Comparison of ENCODE assay signal across 5 cellular contexts in the genomic region with DNA sequence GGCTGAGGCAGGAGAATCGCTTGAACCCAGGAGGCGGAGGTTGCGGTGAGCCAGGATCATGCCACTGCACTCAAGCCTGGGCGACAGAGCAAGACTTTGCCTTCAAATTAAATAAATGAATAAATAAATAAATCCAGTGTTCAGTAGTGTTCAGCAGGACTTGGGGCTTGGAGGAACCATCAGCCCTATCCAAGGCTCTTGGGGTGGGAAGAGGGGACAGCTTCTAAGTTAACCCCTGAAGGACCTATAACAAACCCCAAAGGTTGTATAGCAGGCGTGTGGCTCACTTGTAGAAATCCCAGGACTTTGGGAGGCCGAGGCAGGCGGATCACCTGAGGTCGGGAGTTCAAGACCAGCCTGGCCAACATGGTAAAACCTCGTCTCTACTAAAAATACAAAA. TPM values are rescaled to one million over a fixed set of nuclear protein-coding genes. Genes with fewer than 3 reads are reported as not detected.
"Had no signal": no experiment of that assay in that cellular context is flagged by ENCODE, and none has a peak within 500 bp of the region (broad histone marks: within the 10 kb centered on the region; RNA-seq: fewer than 3 reads in every experiment).

No MANE protein-coding gene starts in this region.

RNA-seq across cellular contexts. Expression of a gene that starts 48.3 kb away (rescaled TPM):
- total RNA-seq: activated CD4-positive, alpha-beta T cell treated with anti-CD3 and anti-CD28 coated beads for 36 hours; activated CD4-positive, alpha-beta T cell treated with anti-CD3 and anti-CD28 coated beads, Interleukin-2, amount 10 ng/mL, durations not matched to agents 7 days and 5 days; activated CD8-positive, alpha-beta T cell treated with anti-CD3 and anti-CD28 coated beads, Interleukin-2, amount 10 ng/mL, durations not matched to agents 7 days and 5 days; activated naive CD4-positive, alpha-beta T cell treated with anti-CD3 and anti-CD28 coated beads, Interleukin-2, amount 50 U/mL, for 72 hours; activated T-helper 2 cell treated with anti-CD3 and anti-CD28 coated beads, Interferon-gamma antibody, Interleukin-2, Interleukin-4, amounts not matched to agents 10 μg/mL and 5 μg/mL and 100 μg/mL, durations not matched to agents 14 hours and 24 hours and 36 hours had no signal
